ENCODE assay signal across 23 cellular contexts in the genomic region with DNA sequence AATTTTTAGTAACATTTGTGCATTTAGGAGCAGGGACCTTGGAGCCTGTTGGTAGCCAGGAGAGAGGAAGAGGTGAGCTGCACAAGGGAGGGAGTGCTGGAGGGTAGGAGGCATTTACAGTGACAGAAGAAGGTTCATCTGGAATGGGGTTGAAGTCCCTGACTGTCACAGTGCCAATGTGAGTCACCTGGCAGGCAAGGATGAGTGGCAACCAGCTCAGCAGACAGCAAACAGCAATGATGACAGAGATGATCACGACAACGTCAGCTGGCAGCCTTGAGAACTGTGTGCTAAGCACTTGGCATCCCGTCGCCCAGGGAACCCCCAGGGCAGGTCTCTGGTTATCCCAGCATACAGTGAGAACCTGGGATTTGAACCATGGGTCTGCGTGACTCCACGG. TPM values are rescaled to one million over a fixed set of nuclear protein-coding genes. Genes with fewer than 3 reads are reported as not detected.
DNase-seq lines count a peak whose midpoint lies in the region; ATAC-seq, FAIRE-seq and TF ChIP-seq lines count a peak whose summit lies in the region.
"Had no signal": no experiment of that assay in that cellular context is flagged by ENCODE, and none has a peak within 500 bp of the region (broad histone marks: within the 10 kb centered on the region; RNA-seq: fewer than 3 reads in every experiment).

No MANE protein-coding gene starts in this region.

- H3K4me3 ChIP-seq in A549 (no peak overlapping the region), mucosa of descending colon (no peak overlapping the region)

- no peaks in the 10 kb centered on the region for H3K36me3 Mint-ChIP-seq in activated CD4-positive, alpha-beta T cell treated with anti-CD3 and anti-CD28 coated beads, Interleukin-2, amount 10 ng/mL, durations not matched to agents 24 days and 14 days (ENCODE audit: low read depth)
- H3K36me3 Mint-ChIP-seq in glutamatergic neuron (ENCODE audit: unreplicated experiment): no peaks in the 10 kb centered on the region
- peaks cover 49% of the 10 kb centered on the region for H3K36me3 Mint-ChIP-seq in WTC11

- DNase-seq in A549 (ENCODE audit: low read depth in 1 of 2, low spot score in 1 of 2) (peak in 1 of 2 experiments; percentile 39), M059J (ENCODE audit: low read depth) (peak; percentile 70), SHP77 (lab: John Stamatoyannopoulos, UW) (peak; percentile 21 to 50), mucosa of descending colon (no peak), glutamatergic neuron (no peak), WTC11 (ENCODE audit: low spot score) (no peak)
- DNase-seq in activated CD4-positive, alpha-beta T cell treated with anti-CD3 and anti-CD28 coated beads, Interleukin-2, amount 10 ng/mL, durations not matched to agents 24 days and 14 days: no peak
- DNase-seq: DND-41, H7, IMR-90, MM.1S, NCI-H1092, NCI-H1436 treated with DMSO at 0.1 percent for 48 hours, NCI-H2081, NCI-H2171 treated with DMSO at 0.1 percent for 48 hours, SIG-M5 had no signal

- TF ChIP-seq RAD21 in A549 (conservative IDR thresholded peaks at IDR 0.05 in 1 of 2, IDR thresholded peaks at IDR 0.05 in 1 of 2): no peak

- no peak overlapping the region for H3K4me3 Mint-ChIP-seq in activated CD4-positive, alpha-beta T cell treated with anti-CD3 and anti-CD28 coated beads, Interleukin-2, amount 10 ng/mL, durations not matched to agents 24 days and 14 days
- no peak overlapping the region for H3K4me3 Mint-ChIP-seq in glutamatergic neuron (ENCODE audit: unreplicated experiment)
- H3K4me3 Mint-ChIP-seq in WTC11: no peak overlapping the region

- H3K4me2 ChIP-seq in A549: 0 out of 3 replicates have a peak overlapping the region, but pooled peaks have one; percentile 8

- WGBS in A549 (ENCODE audit: missing lambda C conversion rate): no CpG with 5 or more reads among the region's 6 CpGs

- no peaks in the 10 kb centered on the region for H3K36me3 ChIP-seq in mucosa of descending colon (ENCODE audit: low read depth)

- no peak overlapping the region for H3K27ac ChIP-seq in A549
- H3K27ac ChIP-seq: C4-2B had no signal

- intact Hi-C loops in mucosa of descending colon (cut with DNase I, micrococcal nuclease): no loop called here
- intact Hi-C loops in activated CD4-positive, alpha-beta T cell treated with anti-CD3 and anti-CD28 coated beads, Interleukin-2, amount 10 ng/mL, durations not matched to agents 24 days and 14 days (cut with micrococcal nuclease): no loop called here

- TF ChIP-seq CTCF in A549 (IDR thresholded peaks at IDR 0.05) (no peak), mucosa of descending colon (IDR thresholded peaks at IDR 0.05) (no peak), glutamatergic neuron (IDR thresholded peaks at IDR 0.05; ENCODE audit: partially characterized antibody, unreplicated experiment) (no peak), WTC11 (IDR thresholded peaks at IDR 0.05) (no peak)

- ATAC-seq in A549 (peak; percentile 33 to 50; a peak in 4 of 6 replicates), mucosa of descending colon (peak; percentile 57), WTC11 (no peak)
- ATAC-seq: SK-N-SH treated with all-trans-retinoic acid at 6 μM for 48 hours had no signal

- H3K4me1 ChIP-seq in A549 (no peaks in the 10 kb centered on the region), mucosa of descending colon (ENCODE audit: low read depth) (peaks cover 12% of the 10 kb centered on the region)

- no peak for TF ChIP-seq POLR2A in A549 (IDR thresholded peaks at IDR 0.05; ENCODE audit: low read length)

- no peak overlapping the region for H3K27ac Mint-ChIP-seq in activated CD4-positive, alpha-beta T cell treated with anti-CD3 and anti-CD28 coated beads, Interleukin-2, amount 10 ng/mL, durations not matched to agents 24 days and 14 days
- H3K27ac Mint-ChIP-seq in glutamatergic neuron (ENCODE audit: unreplicated experiment) (no peak overlapping the region), WTC11 (no peak overlapping the region)

- H3K9me3 Mint-ChIP-seq in activated CD4-positive, alpha-beta T cell treated with anti-CD3 and anti-CD28 coated beads, Interleukin-2, amount 10 ng/mL, durations not matched to agents 24 days and 14 days: no peaks in the 10 kb centered on the region
- H3K9me3 Mint-ChIP-seq in glutamatergic neuron (ENCODE audit: unreplicated experiment) (peaks cover 11% of the 10 kb centered on the region), WTC11 (peaks cover 67% of the 10 kb centered on the region)

- TF ChIP-seq EP300 in A549 (IDR thresholded peaks at IDR 0.05): no peak

- FAIRE-seq in A549 (lab: Jason Lieb, UNC): no peak
- FAIRE-seq: D721Med, G401.6 had no signal

- CTCF ChIA-PET in A549 (lab: Yijun Ruan, JAX): no interaction called here
- CTCF ChIA-PET in WTC11 (lab: Charles Lee): no interaction called here

- POLR2A ChIA-PET in A549 (lab: Yijun Ruan, JAX) (no interaction called here), WTC11 (lab: Charles Lee) (no interaction called here)

- no peaks in the 10 kb centered on the region for H3K27me3 Mint-ChIP-seq in activated CD4-positive, alpha-beta T cell treated with anti-CD3 and anti-CD28 coated beads, Interleukin-2, amount 10 ng/mL, durations not matched to agents 24 days and 14 days
- peaks cover 2% of the 10 kb centered on the region for H3K27me3 Mint-ChIP-seq in glutamatergic neuron (ENCODE audit: unreplicated experiment)
- peaks cover 21% of the 10 kb centered on the region for H3K27me3 Mint-ChIP-seq in WTC11 (ENCODE audit: low read depth)

- H3K4me1 Mint-ChIP-seq in activated CD4-positive, alpha-beta T cell treated with anti-CD3 and anti-CD28 coated beads, Interleukin-2, amount 10 ng/mL, durations not matched to agents 24 days and 14 days: no peaks in the 10 kb centered on the region
- no peaks in the 10 kb centered on the region for H3K4me1 Mint-ChIP-seq in glutamatergic neuron (ENCODE audit: low read depth, unreplicated experiment)
- H3K4me1 Mint-ChIP-seq in WTC11: no peaks in the 10 kb centered on the region

- H3K9me3 ChIP-seq in A549 (no peaks in the 10 kb centered on the region), mucosa of descending colon (no peaks in the 10 kb centered on the region)

TF ChIP-seq in A549, 52 proteins besides CTCF, POLR2A, EP300 and RAD21 (continues in another document):
- no peak for TF ChIP-seq KDM5A (IDR thresholded peaks at IDR 0.05)
- TF ChIP-seq HOXA7 (CRISPR knock-in tag; IDR thresholded peaks at IDR 0.05): no peak
- TF ChIP-seq CHD2 (IDR thresholded peaks at IDR 0.05; ENCODE audit: low read length, partially characterized antibody): no peak

TF ChIP-seq in WTC11, 78 proteins besides CTCF, POLR2A, EP300 and RAD21 (continues in another document):
- TF ChIP-seq PRRX2 (CRISPR knock-in tag; IDR thresholded peaks at IDR 0.05): no peak
- TF ChIP-seq, protein P1, sequence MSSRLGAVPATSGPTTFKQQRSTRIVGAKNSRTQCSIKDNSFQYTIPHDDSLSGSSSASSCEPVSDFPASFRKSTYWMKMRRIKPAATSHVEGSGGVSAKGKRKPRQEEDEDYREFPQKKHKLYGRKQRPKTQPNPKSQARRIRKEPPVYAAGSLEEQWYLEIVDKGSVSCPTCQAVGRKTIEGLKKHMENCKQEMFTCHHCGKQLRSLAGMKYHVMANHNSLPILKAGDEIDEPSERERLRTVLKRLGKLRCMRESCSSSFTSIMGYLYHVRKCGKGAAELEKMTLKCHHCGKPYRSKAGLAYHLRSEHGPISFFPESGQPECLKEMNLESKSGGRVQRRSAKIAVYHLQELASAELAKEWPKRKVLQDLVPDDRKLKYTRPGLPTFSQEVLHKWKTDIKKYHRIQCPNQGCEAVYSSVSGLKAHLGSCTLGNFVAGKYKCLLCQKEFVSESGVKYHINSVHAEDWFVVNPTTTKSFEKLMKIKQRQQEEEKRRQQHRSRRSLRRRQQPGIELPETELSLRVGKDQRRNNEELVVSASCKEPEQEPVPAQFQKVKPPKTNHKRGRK (CRISPR knock-in tag; IDR thresholded peaks at IDR 0.05; ENCODE audit: borderline replicate concordance): no peak

RNA-seq across cellular contexts. Expression of gene OR10H5, which starts 2.6 kb away (rescaled TPM):
- polyA plus RNA-seq in A549 (2011; rRNA removed): not detected in 2 replicates
- polyA plus RNA-seq in A549 (2012; cell fraction: cytosol; rRNA removed): not detected in 2 replicates
- not detected in 2 replicates for polyA plus RNA-seq in A549 (2012; cell fraction: nucleus; rRNA removed)
- not detected in 3 replicates for polyA plus RNA-seq in A549 (2017; fragmentation: RNase III; extraction: RNeasy Plus Mini Kit Qiagen cat#74134 plus additional on column Dnase treatment)
- not detected in 2 replicates for polyA minus RNA-seq in A549 (2011; rRNA and poly(A)+ RNA removed)
- not detected in 2 replicates for total RNA-seq in M059J (2014; rRNA removed; shearing (Covaris generic))
- not detected for total RNA-seq in mucosa of descending colon
- not detected in 2 replicates for total RNA-seq in activated CD4-positive, alpha-beta T cell treated with anti-CD3 and anti-CD28 coated beads, Interleukin-2, amount 10 ng/mL, durations not matched to agents 24 days and 14 days
- total RNA-seq in glutamatergic neuron (ENCODE audit: unreplicated experiment): not detected
- not detected in 3 replicates for total RNA-seq in WTC11 (2021)
- total RNA-seq: H7, HT1080, IMR-90, NCI-H460, RPMI7951 had no signal
- polyA plus RNA-seq: IMR-90 had no signal

RNA-seq across cellular contexts. Expression of gene OR10H1, which starts 25.4 kb away (rescaled TPM):
- polyA plus RNA-seq in A549 (2011; rRNA removed): not detected in 2 replicates
- not detected in 2 replicates for polyA plus RNA-seq in A549 (2012; cell fraction: cytosol; rRNA removed)
- polyA plus RNA-seq in A549 (2012; cell fraction: nucleus; rRNA removed): not detected in 2 replicates
- polyA plus RNA-seq in A549 (2017; fragmentation: RNase III; extraction: RNeasy Plus Mini Kit Qiagen cat#74134 plus additional on column Dnase treatment): not detected in 3 replicates
- not detected in 2 replicates for polyA minus RNA-seq in A549 (2011; rRNA and poly(A)+ RNA removed)
- total RNA-seq in M059J (2014; rRNA removed; shearing (Covaris generic)): not detected in 2 replicates
- total RNA-seq in mucosa of descending colon: under 1 TPM; 0.06 to 0.07 (median 0.06) TPM
- total RNA-seq in activated CD4-positive, alpha-beta T cell treated with anti-CD3 and anti-CD28 coated beads, Interleukin-2, amount 10 ng/mL, durations not matched to agents 24 days and 14 days: 0.05 TPM in 1 of 2 replicates, not detected in the other
- total RNA-seq in glutamatergic neuron (ENCODE audit: unreplicated experiment): not detected
- not detected in 3 replicates for total RNA-seq in WTC11 (2021)
- total RNA-seq: H7, HT1080, IMR-90, NCI-H460, RPMI7951 had no signal
- polyA plus RNA-seq: IMR-90 had no signal

RNA-seq across cellular contexts. Expression of gene OR10H3, which starts 52.3 kb away (rescaled TPM):
- polyA plus RNA-seq in A549 (2011; rRNA removed) (not detected in 2 replicates), A549 (2017; fragmentation: RNase III; extraction: RNeasy Plus Mini Kit Qiagen cat#74134 plus additional on column Dnase treatment) (not detected in 3 replicates)
- polyA plus RNA-seq in A549 (2012; cell fraction: cytosol; rRNA removed): not detected in 2 replicates
- not detected in 2 replicates for polyA plus RNA-seq in A549 (2012; cell fraction: nucleus; rRNA removed)
- polyA minus RNA-seq in A549 (2011; rRNA and poly(A)+ RNA removed): not detected in 2 replicates
- total RNA-seq in M059J (2014; rRNA removed; shearing (Covaris generic)): not detected in 2 replicates
- total RNA-seq in mucosa of descending colon (not detected), glutamatergic neuron (ENCODE audit: unreplicated experiment) (not detected), WTC11 (2021) (not detected in 3 replicates)
- not detected in 2 replicates for total RNA-seq in activated CD4-positive, alpha-beta T cell treated with anti-CD3 and anti-CD28 coated beads, Interleukin-2, amount 10 ng/mL, durations not matched to agents 24 days and 14 days
- total RNA-seq: H7, HT1080, IMR-90, NCI-H460, RPMI7951 had no signal
- polyA plus RNA-seq: IMR-90 had no signal

Comparison
In these comparisons a context has a peak if more than half of its experiments do, and no peak if none do; other contexts are left out.
1. DNase-seq: peak in M059J (single experiment) and SHP77 (2 of 2); none in mucosa of descending colon (0 of 3), activated CD4-positive, alpha-beta T cell treated with anti-CD3 and anti-CD28 coated beads, Interleukin-2, amount 10 ng/mL, durations not matched to agents 24 days and 14 days (single experiment), glutamatergic neuron (single experiment) and WTC11 (single experiment).